ENCODE assay signal across 1 cellular context in the genomic region with DNA sequence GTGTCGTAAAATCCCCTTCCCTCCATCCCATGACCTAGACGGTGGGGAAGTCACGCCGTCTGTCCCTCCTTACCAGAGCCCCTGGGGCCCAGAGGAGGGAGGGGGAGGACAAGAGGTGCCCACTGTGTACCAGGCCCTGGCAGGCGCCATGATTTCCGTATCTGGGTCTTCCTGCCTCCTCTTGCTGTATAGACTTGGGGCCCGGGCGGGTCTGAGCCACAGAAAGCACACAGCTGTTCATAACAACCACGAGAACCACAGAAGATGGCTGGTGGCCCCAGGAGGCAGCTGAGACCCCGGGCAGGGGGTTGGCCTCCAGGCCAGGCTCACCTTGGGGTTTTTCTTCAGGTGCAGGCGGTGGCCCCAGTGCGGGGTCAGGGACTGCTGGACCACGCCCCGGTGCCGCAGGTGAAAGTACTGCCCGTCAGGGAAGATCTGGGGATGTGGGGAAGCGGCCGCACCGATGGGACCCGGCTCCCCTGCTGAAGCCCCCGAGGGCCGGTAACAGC.
TF ChIP-seq lines count a peak whose summit lies in the region.

No MANE protein-coding gene starts in this region.

TF ChIP-seq in endothelial cell of umbilical vein, 7 proteins besides CTCF, POLR2A, EP300 and RAD21:
- TF ChIP-seq EZH2 (IDR thresholded peaks at IDR 0.05; ENCODE audit: borderline replicate concordance, low read depth, low read length, severe bottlenecking), result no peak
- TF ChIP-seq JUN (IDR thresholded peaks at IDR 0.05; ENCODE audit: borderline replicate concordance, insufficient read depth, insufficient read length, low read depth), result no peak
- TF ChIP-seq FOS (IDR thresholded peaks at IDR 0.05; ENCODE audit: borderline replicate concordance, insufficient read depth, low read length), result no peak
